In the genomic region with DNA sequence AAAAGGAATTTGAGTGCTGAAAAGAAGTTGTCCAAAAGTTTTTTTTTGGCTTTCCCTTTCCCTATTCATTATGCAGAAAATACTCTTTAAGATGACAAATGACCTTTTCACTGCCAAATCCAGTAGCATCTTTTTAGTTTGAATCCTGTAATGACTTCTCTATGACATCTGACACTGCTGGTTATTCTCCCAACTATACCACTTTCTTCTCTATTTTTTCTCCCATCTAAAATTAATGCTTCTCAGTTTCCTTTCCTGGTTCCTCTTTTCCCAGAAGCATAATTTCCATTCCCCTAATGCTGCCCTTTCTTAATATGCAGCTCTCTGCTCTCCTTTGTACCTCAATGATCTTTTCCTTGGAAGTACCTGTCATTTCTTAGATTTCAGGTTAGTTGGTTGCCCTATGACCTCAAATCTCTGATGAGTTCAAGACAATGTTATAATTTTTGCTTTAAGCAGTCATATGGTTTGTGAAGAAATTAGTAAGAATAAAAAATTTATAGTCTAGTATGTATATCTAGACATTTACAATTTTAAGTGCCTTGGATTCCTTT, we compare ENCODE assay signal across 30 cellular contexts.
"Had no signal": no experiment of that assay in that cellular context is flagged by ENCODE, and none has a peak within 500 bp of the region (broad histone marks: within the 10 kb centered on the region; RNA-seq: fewer than 3 reads in every experiment).

No MANE protein-coding gene starts in this region.

- H3K4me1 Mint-ChIP-seq: activated B cell treated with CpG ODN at 0.5 μM for 24 hours; activated CD4-positive, alpha-beta T cell treated with anti-CD3 and anti-CD28 coated beads, Interleukin-2, amount 10 ng/mL, durations not matched to agents 24 days and 14 days; activated CD8-positive, alpha-beta memory T cell treated with anti-CD3 and anti-CD28 coated beads, Interleukin-2, amount 10 ng/mL, durations not matched to agents 7 days and 5 days; activated naive CD4-positive, alpha-beta T cell treated with anti-CD3 and anti-CD28 coated beads, Interleukin-2, amount 50 U/mL, for 24 hours had no signal

- H3K27me3 ChIP-seq: breast epithelium, Peyer's patch had no signal

- H3K4me1 ChIP-seq: breast epithelium, Peyer's patch had no signal

- H3K27ac ChIP-seq: breast epithelium, coronary artery, Peyer's patch, RWPE1 had no signal

- DNase-seq: activated B cell treated with CpG ODN at 0.5 μM for 24 hours; activated CD4-positive, alpha-beta T cell treated with anti-CD3 and anti-CD28 coated beads for 1 hour; activated CD4-positive, alpha-beta T cell treated with anti-CD3 and anti-CD28 coated beads, Interleukin-2, amount 10 ng/mL, durations not matched to agents 24 days and 14 days; activated CD4-positive, alpha-beta T cell treated with anti-CD3 and anti-CD28 coated beads, Interleukin-2, amount 50 U/mL, for 48 hours; activated CD8-positive, alpha-beta memory T cell treated with anti-CD3 and anti-CD28 coated beads, Interleukin-2, amount 10 ng/mL, durations not matched to agents 7 days and 5 days; activated effector memory CD4-positive, alpha-beta T cell treated with Interleukin-2 at 50 U/mL for 16 hours; activated naive CD4-positive, alpha-beta T cell; activated T-cell treated with anti-CD3 and anti-CD28 coated beads, Interleukin-2, amount 50 U/mL, for 24 hours; aorta; caudate nucleus; Kasumi-1; NCI-H1092; NCI-H1417 treated with DMSO at 0.1 percent for 48 hours; NCI-H1694; NCI-H2029; NCI-H2107; NCI-H2171 treated with DMSO at 0.1 percent for 48 hours; NCI-H226; NCI-H510A; NCI-H526 treated with DMSO at 0.1 percent for 48 hours; NCI-H82; NK-92 treated with Interleukin-12 subunit alpha and Interleukin-12 subunit beta, amount 100 ng/mL, for 24 hours; Peyer's patch; Right ventricle myocardium superior; T-helper 1 cell had no signal

- H3K27ac Mint-ChIP-seq: activated B cell treated with CpG ODN at 0.5 μM for 24 hours; activated CD4-positive, alpha-beta T cell treated with anti-CD3 and anti-CD28 coated beads, Interleukin-2, amount 10 ng/mL, durations not matched to agents 24 days and 14 days; activated CD8-positive, alpha-beta memory T cell treated with anti-CD3 and anti-CD28 coated beads, Interleukin-2, amount 10 ng/mL, durations not matched to agents 7 days and 5 days; activated naive CD4-positive, alpha-beta T cell treated with anti-CD3 and anti-CD28 coated beads, Interleukin-2, amount 50 U/mL, for 24 hours; activated T-cell treated with anti-CD3 and anti-CD28 coated beads, Interleukin-2, amount 50 U/mL, for 24 hours; activated T-helper 1 cell treated with anti-CD3 and anti-CD28 coated beads, Interleukin-12 subunit alpha, Interleukin-12 subunit beta, Interleukin-2, Interleukin-4 antibody, amounts not matched to agents 30 ng/mL and 10 ng/mL and 1 ng/mL, durations not matched to agents 14 hours and 24 hours and 36 hours had no signal

- H3K9me3 ChIP-seq: breast epithelium, Peyer's patch had no signal

- H3K36me3 Mint-ChIP-seq: activated CD8-positive, alpha-beta memory T cell treated with anti-CD3 and anti-CD28 coated beads, Interleukin-2, amount 10 ng/mL, durations not matched to agents 7 days and 5 days; activated naive CD4-positive, alpha-beta T cell treated with anti-CD3 and anti-CD28 coated beads, Interleukin-2, amount 50 U/mL, for 24 hours had no signal

- H3K4me3 ChIP-seq: breast epithelium, coronary artery, Peyer's patch had no signal

- H3K9me3 Mint-ChIP-seq: activated B cell treated with CpG ODN at 0.5 μM for 24 hours; activated CD4-positive, alpha-beta T cell treated with anti-CD3 and anti-CD28 coated beads, Interleukin-2, amount 10 ng/mL, durations not matched to agents 24 days and 14 days; activated naive CD4-positive, alpha-beta T cell treated with anti-CD3 and anti-CD28 coated beads, Interleukin-2, amount 50 U/mL, for 24 hours; activated T-cell treated with anti-CD3 and anti-CD28 coated beads, Interleukin-2, amount 50 U/mL, for 24 hours; activated T-helper 1 cell treated with anti-CD3 and anti-CD28 coated beads, Interleukin-12 subunit alpha, Interleukin-12 subunit beta, Interleukin-2, Interleukin-4 antibody, amounts not matched to agents 30 ng/mL and 10 ng/mL and 1 ng/mL, durations not matched to agents 14 hours and 24 hours and 36 hours had no signal

- H3K36me3 ChIP-seq: breast epithelium, Peyer's patch had no signal

- H3K4me3 Mint-ChIP-seq: activated B cell treated with CpG ODN at 0.5 μM for 24 hours; activated CD4-positive, alpha-beta T cell treated with anti-CD3 and anti-CD28 coated beads, Interleukin-2, amount 10 ng/mL, durations not matched to agents 24 days and 14 days; activated CD8-positive, alpha-beta memory T cell treated with anti-CD3 and anti-CD28 coated beads, Interleukin-2, amount 10 ng/mL, durations not matched to agents 7 days and 5 days; activated naive CD4-positive, alpha-beta T cell treated with anti-CD3 and anti-CD28 coated beads, Interleukin-2, amount 50 U/mL, for 24 hours; activated T-cell treated with anti-CD3 and anti-CD28 coated beads, Interleukin-2, amount 50 U/mL, for 24 hours; activated T-helper 1 cell treated with anti-CD3 and anti-CD28 coated beads, Interleukin-12 subunit alpha, Interleukin-12 subunit beta, Interleukin-2, Interleukin-4 antibody, amounts not matched to agents 30 ng/mL and 10 ng/mL and 1 ng/mL, durations not matched to agents 14 hours and 24 hours and 36 hours had no signal

- ATAC-seq: activated CD8-positive, alpha-beta memory T cell treated with anti-CD3 and anti-CD28 coated beads, Interleukin-2, amount 10 ng/mL, durations not matched to agents 7 days and 5 days had no signal
